ENCODE assay signal across 2 cellular contexts in the genomic region with DNA sequence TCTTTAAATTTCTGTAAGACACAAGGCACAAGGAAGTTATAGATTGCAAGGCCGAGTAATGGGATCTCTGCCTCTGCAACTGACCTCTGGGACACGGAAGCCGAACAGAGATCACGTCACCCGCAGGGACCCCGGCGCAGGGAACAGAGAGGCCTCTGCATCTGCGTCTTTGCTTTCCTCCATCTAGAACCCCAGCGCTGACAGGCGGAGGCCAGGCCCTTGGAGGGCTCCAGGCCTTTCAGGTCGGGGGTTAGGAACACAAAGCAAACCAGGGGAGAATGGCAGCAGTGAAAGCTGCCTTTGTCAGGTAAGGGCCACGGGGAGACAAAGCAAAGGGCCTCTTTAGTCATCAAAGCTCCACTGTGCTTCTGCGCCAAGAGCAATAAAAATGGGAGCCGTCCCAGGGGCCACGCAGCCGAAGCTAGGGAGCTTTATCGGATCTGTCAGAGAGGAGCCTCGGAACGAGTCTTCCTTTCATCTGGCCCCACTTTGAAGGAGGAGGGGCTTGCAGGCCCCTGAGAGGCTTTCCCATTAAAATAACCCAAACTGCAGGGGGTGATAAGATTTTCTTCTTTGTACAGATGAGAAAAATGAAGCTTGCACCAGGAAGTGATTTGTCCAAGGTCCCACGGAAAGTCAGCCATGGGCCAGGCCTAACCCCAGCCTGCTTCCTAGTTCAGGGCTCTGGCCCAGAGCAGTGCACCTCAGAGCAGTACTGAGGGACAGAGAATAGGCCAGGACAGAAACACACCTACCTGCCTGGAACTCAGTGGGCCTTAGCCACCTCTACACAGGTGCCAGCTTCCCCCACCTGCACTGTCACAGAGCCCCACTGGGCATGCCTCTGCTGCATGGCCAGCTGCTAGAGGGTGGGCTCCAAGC.
TF ChIP-seq lines count a peak whose summit lies in the region.

No MANE protein-coding gene starts in this region.

TF ChIP-seq in GM23338, 12 proteins besides CTCF, POLR2A, EP300 and RAD21 (continued from another document and continues in another):
- TF ChIP-seq ZNF462 (CRISPR knock-in tag; IDR thresholded peaks at IDR 0.05): no peak
- TF ChIP-seq, protein P1, sequence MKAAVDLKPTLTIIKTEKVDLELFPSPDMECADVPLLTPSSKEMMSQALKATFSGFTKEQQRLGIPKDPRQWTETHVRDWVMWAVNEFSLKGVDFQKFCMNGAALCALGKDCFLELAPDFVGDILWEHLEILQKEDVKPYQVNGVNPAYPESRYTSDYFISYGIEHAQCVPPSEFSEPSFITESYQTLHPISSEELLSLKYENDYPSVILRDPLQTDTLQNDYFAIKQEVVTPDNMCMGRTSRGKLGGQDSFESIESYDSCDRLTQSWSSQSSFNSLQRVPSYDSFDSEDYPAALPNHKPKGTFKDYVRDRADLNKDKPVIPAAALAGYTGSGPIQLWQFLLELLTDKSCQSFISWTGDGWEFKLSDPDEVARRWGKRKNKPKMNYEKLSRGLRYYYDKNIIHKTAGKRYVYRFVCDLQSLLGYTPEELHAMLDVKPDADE (IDR thresholded peaks at IDR 0.05): no peak
- no peak for TF ChIP-seq REST (IDR thresholded peaks at IDR 0.05; ENCODE audit: unreplicated experiment)
- TF ChIP-seq ZNF331 (CRISPR knock-in tag; IDR thresholded peaks at IDR 0.05; ENCODE audit: low read depth): no peak
- no peak for TF ChIP-seq EZH2 (IDR thresholded peaks at IDR 0.05; ENCODE audit: low read depth, unreplicated experiment)
- no peak for TF ChIP-seq CREB1 (CRISPR knock-in tag; IDR thresholded peaks at IDR 0.05; ENCODE audit: low read depth)

TF ChIP-seq in WTC11, 78 proteins besides CTCF, POLR2A, EP300 and RAD21 (continued from another document):
- TF ChIP-seq, protein P2, sequence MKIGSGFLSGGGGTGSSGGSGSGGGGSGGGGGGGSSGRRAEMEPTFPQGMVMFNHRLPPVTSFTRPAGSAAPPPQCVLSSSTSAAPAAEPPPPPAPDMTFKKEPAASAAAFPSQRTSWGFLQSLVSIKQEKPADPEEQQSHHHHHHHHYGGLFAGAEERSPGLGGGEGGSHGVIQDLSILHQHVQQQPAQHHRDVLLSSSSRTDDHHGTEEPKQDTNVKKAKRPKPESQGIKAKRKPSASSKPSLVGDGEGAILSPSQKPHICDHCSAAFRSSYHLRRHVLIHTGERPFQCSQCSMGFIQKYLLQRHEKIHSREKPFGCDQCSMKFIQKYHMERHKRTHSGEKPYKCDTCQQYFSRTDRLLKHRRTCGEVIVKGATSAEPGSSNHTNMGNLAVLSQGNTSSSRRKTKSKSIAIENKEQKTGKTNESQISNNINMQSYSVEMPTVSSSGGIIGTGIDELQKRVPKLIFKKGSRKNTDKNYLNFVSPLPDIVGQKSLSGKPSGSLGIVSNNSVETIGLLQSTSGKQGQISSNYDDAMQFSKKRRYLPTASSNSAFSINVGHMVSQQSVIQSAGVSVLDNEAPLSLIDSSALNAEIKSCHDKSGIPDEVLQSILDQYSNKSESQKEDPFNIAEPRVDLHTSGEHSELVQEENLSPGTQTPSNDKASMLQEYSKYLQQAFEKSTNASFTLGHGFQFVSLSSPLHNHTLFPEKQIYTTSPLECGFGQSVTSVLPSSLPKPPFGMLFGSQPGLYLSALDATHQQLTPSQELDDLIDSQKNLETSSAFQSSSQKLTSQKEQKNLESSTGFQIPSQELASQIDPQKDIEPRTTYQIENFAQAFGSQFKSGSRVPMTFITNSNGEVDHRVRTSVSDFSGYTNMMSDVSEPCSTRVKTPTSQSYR (CRISPR knock-in tag; IDR thresholded peaks at IDR 0.05): no peak
- no peak for TF ChIP-seq GABPB1 (CRISPR knock-in tag; IDR thresholded peaks at IDR 0.05)
- no peak for TF ChIP-seq ZNF317 (CRISPR knock-in tag; IDR thresholded peaks at IDR 0.05; ENCODE audit: borderline replicate concordance, low read depth)
- no peak for TF ChIP-seq NFYB (CRISPR knock-in tag; conservative IDR thresholded peaks at IDR 0.05; ENCODE audit: low read depth)
- TF ChIP-seq, protein P3, sequence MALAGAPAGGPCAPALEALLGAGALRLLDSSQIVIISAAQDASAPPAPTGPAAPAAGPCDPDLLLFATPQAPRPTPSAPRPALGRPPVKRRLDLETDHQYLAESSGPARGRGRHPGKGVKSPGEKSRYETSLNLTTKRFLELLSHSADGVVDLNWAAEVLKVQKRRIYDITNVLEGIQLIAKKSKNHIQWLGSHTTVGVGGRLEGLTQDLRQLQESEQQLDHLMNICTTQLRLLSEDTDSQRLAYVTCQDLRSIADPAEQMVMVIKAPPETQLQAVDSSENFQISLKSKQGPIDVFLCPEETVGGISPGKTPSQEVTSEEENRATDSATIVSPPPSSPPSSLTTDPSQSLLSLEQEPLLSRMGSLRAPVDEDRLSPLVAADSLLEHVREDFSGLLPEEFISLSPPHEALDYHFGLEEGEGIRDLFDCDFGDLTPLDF (CRISPR knock-in tag; IDR thresholded peaks at IDR 0.05): no peak
- no peak for TF ChIP-seq TEAD1 (CRISPR knock-in tag; IDR thresholded peaks at IDR 0.05)
- no peak for TF ChIP-seq JUN (CRISPR knock-in tag; IDR thresholded peaks at IDR 0.05)
- TF ChIP-seq CREB1 (CRISPR knock-in tag; IDR thresholded peaks at IDR 0.05): no peak
- TF ChIP-seq, protein P4, sequence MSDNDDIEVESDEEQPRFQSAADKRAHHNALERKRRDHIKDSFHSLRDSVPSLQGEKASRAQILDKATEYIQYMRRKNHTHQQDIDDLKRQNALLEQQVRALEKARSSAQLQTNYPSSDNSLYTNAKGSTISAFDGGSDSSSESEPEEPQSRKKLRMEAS (CRISPR knock-in tag; IDR thresholded peaks at IDR 0.05): no peak
- TF ChIP-seq, protein P5, sequence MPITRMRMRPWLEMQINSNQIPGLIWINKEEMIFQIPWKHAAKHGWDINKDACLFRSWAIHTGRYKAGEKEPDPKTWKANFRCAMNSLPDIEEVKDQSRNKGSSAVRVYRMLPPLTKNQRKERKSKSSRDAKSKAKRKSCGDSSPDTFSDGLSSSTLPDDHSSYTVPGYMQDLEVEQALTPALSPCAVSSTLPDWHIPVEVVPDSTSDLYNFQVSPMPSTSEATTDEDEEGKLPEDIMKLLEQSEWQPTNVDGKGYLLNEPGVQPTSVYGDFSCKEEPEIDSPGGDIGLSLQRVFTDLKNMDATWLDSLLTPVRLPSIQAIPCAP (CRISPR knock-in tag; IDR thresholded peaks at IDR 0.05): no peak
